Comparison of ENCODE assay signal across 21 cellular contexts in the genomic region with DNA sequence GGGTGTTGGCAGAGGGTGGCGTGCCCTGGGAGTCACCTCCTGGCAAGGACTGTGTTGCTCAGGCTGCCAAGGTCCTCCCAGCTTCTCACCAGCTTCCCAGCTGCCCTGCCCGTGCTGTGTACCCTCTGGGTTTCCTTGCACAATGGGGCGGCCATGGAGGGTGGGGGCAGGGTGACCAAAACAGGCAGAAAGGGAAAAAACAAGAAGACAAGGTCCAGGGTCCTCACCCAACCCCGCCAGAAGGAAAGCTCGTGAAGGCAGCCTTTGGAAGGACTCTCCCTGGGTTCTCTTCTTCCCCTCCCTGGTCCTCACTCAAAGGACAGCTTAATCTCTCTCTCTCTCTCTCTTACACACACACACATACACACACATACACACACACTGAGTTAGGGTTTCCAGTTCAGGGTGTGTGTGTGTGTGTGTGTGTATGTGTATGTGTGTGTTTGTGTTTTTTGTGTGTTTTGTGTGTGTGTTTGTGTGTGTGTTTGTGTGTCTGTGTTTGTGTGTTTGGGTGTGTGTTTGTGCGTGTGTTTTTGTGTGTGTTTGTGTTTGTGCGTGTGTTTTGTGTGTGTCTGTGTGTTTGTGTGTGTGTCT. TPM values are rescaled to one million over a fixed set of nuclear protein-coding genes. Genes with fewer than 3 reads are reported as not detected.
DNase-seq lines count a peak whose midpoint lies in the region; ATAC-seq, FAIRE-seq and TF ChIP-seq lines count a peak whose summit lies in the region.
"Had no signal": no experiment of that assay in that cellular context is flagged by ENCODE, and none has a peak within 500 bp of the region (broad histone marks: within the 10 kb centered on the region; RNA-seq: fewer than 3 reads in every experiment).

No MANE protein-coding gene starts in this region.

- peaks cover 98% of the 10 kb centered on the region for H3K27me3 ChIP-seq in left ventricle myocardium inferior (ENCODE audit: low read depth)

- peak; percentile 57 for DNase-seq in cardiac septum (ENCODE audit: low spot score)
- DNase-seq in left ventricle myocardium inferior, result no peak
- DNase-seq in medulla oblongata (ENCODE audit: extremely low spot score), result peak; percentile 20
- no peak for DNase-seq in urothelium cell line (ENCODE audit: low spot score)
- DNase-seq in NCI-H748 (lab: John Stamatoyannopoulos, UW; ENCODE audit: unreplicated experiment), result no peak
- no peak for DNase-seq in mucosa of descending colon
- DNase-seq: ACHN; activated T-cell treated with anti-CD3 and anti-CD28 coated beads, Interleukin-2, amount 50 U/mL, for 72 hours; EL; HCEC 1CT; immature natural killer cell; KG1; NCI-H1436; NCI-H446 treated with DMSO at 0.1 percent for 48 hours; uterus had no signal

- peaks cover 34% of the 10 kb centered on the region for H3K4me1 Mint-ChIP-seq in dendritic cell treated with granulocyte-macrophage colony-stimulating factor and Interleukin-4, amounts not matched to agents 40 ng/mL and 50 ng/mL, for 4 days (ENCODE audit: low read depth)

- H3K4me3 ChIP-seq in left ventricle myocardium inferior (no peak overlapping the region), mucosa of descending colon (no peak overlapping the region)
- H3K4me3 ChIP-seq: uterus had no signal

- H3K36me3 ChIP-seq in left ventricle myocardium inferior (no peaks in the 10 kb centered on the region), mucosa of descending colon (ENCODE audit: low read depth) (no peaks in the 10 kb centered on the region)
- H3K36me3 ChIP-seq: uterus had no signal

- peak; percentile 20 for FAIRE-seq in urothelium cell line (lab: Jason Lieb, UNC)
- FAIRE-seq: endothelial cell of umbilical vein had no signal

- TF ChIP-seq CTCF in left ventricle myocardium inferior (IDR thresholded peaks at IDR 0.05; ENCODE audit: borderline replicate concordance) (no peak), mucosa of descending colon (IDR thresholded peaks at IDR 0.05) (no peak)

- H3K4me1 ChIP-seq in left ventricle myocardium inferior, result peaks cover 19% of the 10 kb centered on the region
- no peaks in the 10 kb centered on the region for H3K4me1 ChIP-seq in mucosa of descending colon (ENCODE audit: low read depth)
- H3K4me1 ChIP-seq: uterus had no signal

- intact Hi-C loops in cardiac septum (cut with DNase I) (no loop called here), left ventricle myocardium inferior (cut with micrococcal nuclease) (no loop called here), mucosa of descending colon (cut with DNase I, micrococcal nuclease) (no loop called here)
- intact Hi-C loops in dendritic cell treated with granulocyte-macrophage colony-stimulating factor and Interleukin-4, amounts not matched to agents 40 ng/mL and 50 ng/mL, for 4 days (cut with micrococcal nuclease), result no loop called here

- H3K27ac ChIP-seq in left ventricle myocardium inferior (replicated peaks), result no peak overlapping the region
- H3K27ac ChIP-seq: uterus had no signal

- H3K9me3 Mint-ChIP-seq in dendritic cell treated with granulocyte-macrophage colony-stimulating factor and Interleukin-4, amounts not matched to agents 40 ng/mL and 50 ng/mL, for 4 days, result no peaks in the 10 kb centered on the region
- H3K9me3 Mint-ChIP-seq: stimulated activated naive CD8-positive, alpha-beta T cell treated with anti-CD3 and anti-CD28 coated beads, Interleukin-15, Interleukin-2, amounts not matched to agents 100 ng/mL and 50 ng/mL, for 24 hours had no signal

- H3K27me3 Mint-ChIP-seq in dendritic cell treated with granulocyte-macrophage colony-stimulating factor and Interleukin-4, amounts not matched to agents 40 ng/mL and 50 ng/mL, for 4 days, result peaks cover 54% of the 10 kb centered on the region

- peaks cover 22% of the 10 kb centered on the region for H3K9me3 ChIP-seq in left ventricle myocardium inferior (replicated peaks)
- no peaks in the 10 kb centered on the region for H3K9me3 ChIP-seq in mucosa of descending colon

- no peak overlapping the region for H3K4me3 Mint-ChIP-seq in dendritic cell treated with granulocyte-macrophage colony-stimulating factor and Interleukin-4, amounts not matched to agents 40 ng/mL and 50 ng/mL, for 4 days
- H3K4me3 Mint-ChIP-seq: stimulated activated naive CD8-positive, alpha-beta T cell treated with anti-CD3 and anti-CD28 coated beads, Interleukin-15, Interleukin-2, amounts not matched to agents 100 ng/mL and 50 ng/mL, for 24 hours had no signal

- H3K27ac Mint-ChIP-seq in dendritic cell treated with granulocyte-macrophage colony-stimulating factor and Interleukin-4, amounts not matched to agents 40 ng/mL and 50 ng/mL, for 4 days, result peak overlapping the region; percentile 29
- H3K27ac Mint-ChIP-seq: activated T-cell treated with anti-CD3 and anti-CD28 coated beads, Interleukin-2, amount 50 U/mL, for 72 hours; immature natural killer cell; stimulated activated naive CD8-positive, alpha-beta T cell treated with anti-CD3 and anti-CD28 coated beads, Interleukin-15, Interleukin-2, amounts not matched to agents 100 ng/mL and 50 ng/mL, for 24 hours had no signal

- no peak for ATAC-seq in HG03439 (IDR thresholded peaks at IDR 0.05; ENCODE audit: unreplicated experiment)
- no peak for ATAC-seq in mucosa of descending colon
- ATAC-seq: activated T-cell treated with anti-CD3 and anti-CD28 coated beads, Interleukin-2, amount 50 U/mL, for 72 hours had no signal

- H3K36me3 Mint-ChIP-seq in dendritic cell treated with granulocyte-macrophage colony-stimulating factor and Interleukin-4, amounts not matched to agents 40 ng/mL and 50 ng/mL, for 4 days (ENCODE audit: low read depth), result no peaks in the 10 kb centered on the region

RNA-seq across cellular contexts. Expression of gene SLC13A5, which starts 2.0 kb away (rescaled TPM):
- total RNA-seq in cardiac septum (0.11 TPM), left ventricle myocardium inferior (not detected), mucosa of descending colon (not detected)
- total RNA-seq: endothelial cell of umbilical vein, mononuclear cell, SK-MEL-5 had no signal

RNA-seq across cellular contexts. Expression of gene XAF1, which starts 44.7 kb away (rescaled TPM):
- 31.7 TPM for total RNA-seq in cardiac septum
- 18.6 TPM for total RNA-seq in left ventricle myocardium inferior
- total RNA-seq in mucosa of descending colon, result 10 to 100 TPM; 15.7 to 37.4 (median 25.4) TPM

RNA-seq across cellular contexts. Expression of gene C17orf100, which starts 59.6 kb away (rescaled TPM):
- total RNA-seq in cardiac septum, result 0.48 TPM
- 0.69 TPM for total RNA-seq in left ventricle myocardium inferior
- 1 to 10 TPM; 2.2 to 2.7 (median 2.3) TPM for total RNA-seq in mucosa of descending colon

RNA-seq across cellular contexts. Expression of gene MED31, which starts 59.8 kb away (rescaled TPM):
- 15.6 TPM for total RNA-seq in cardiac septum
- total RNA-seq in left ventricle myocardium inferior, result 14.1 TPM
- 10 to 100 TPM; 12.1 to 13.5 (median 12.6) TPM for total RNA-seq in mucosa of descending colon

Comparison
In these comparisons a context has a peak if more than half of its experiments do, and no peak if none do; other contexts are left out.
1. DNase-seq: peak in cardiac septum (single experiment) and medulla oblongata (single experiment); none in left ventricle myocardium inferior (single experiment), urothelium cell line (single experiment), NCI-H748 (single experiment) and mucosa of descending colon (0 of 3).